Comparison of ENCODE assay signal across 8 cellular contexts in genomic region chrX:53421125-53421524, GRCh38. TPM values are rescaled to one million over a fixed set of nuclear protein-coding genes. Genes with fewer than 3 reads are reported as not detected.
DNase-seq lines count a peak whose midpoint lies in the region; ATAC-seq, FAIRE-seq and TF ChIP-seq lines count a peak whose summit lies in the region.

No MANE protein-coding gene starts in this region.

- peak overlapping the region; percentile 87 to 100 for H3K9ac ChIP-seq in K562 (ENCODE audit: insufficient read depth in 1 of 2, low read depth in 2 of 2, low read length in 2 of 2)

- CTCF ChIA-PET in K562 (lab: Yijun Ruan, JAX; ENCODE audit: low intra/inter-chr PET ratio): interaction anchor here (0.6 kb wide), 1 partner anchor 1740 kb away, joined by 3 read pairs; no protein-coding TSS in a partner anchor

- TF ChIP-seq RAD21 in K562 (CRISPR knock-in tag; conservative IDR thresholded peaks at IDR 0.05 in 1 of 2, IDR thresholded peaks at IDR 0.05 in 1 of 2): no peak

- no peak for TF ChIP-seq EP300 in K562 (IDR thresholded peaks at IDR 0.05; ENCODE audit: low read length)

- H3K4me1 Mint-ChIP-seq in HFFc6 (ENCODE audit: low read depth): peaks cover 32% of the 10 kb centered on the region

- H3K9me1 ChIP-seq in K562 (ENCODE audit: control insufficient read depth, insufficient read depth, low read length): no peaks in the 10 kb centered on the region

- peak overlapping the region; percentile 93 for H3K4me2 ChIP-seq in K562 (ENCODE audit: insufficient read depth, low read length)

- BruUV-seq in K562 (replicated peaks; lab: Mats Ljungman, UMichigan): no TSS peak

- no peak for ATAC-seq in K562

- H3K79me2 ChIP-seq in K562 (ENCODE audit: control insufficient read depth, insufficient read depth, low read length): peaks cover 61% of the 10 kb centered on the region

- no peaks in the 10 kb centered on the region for H3K9me3 Mint-ChIP-seq in HFFc6

- DNase-seq in AG09309 (ENCODE audit: low read depth): no peak
- DNase-seq in HFFc6: no peak
- DNase-seq in K562 (ENCODE audit: extremely low read depth in 1 of 4, low spot score in 3 of 4): peak in 1 of 4 experiments; percentile 13
- no peak for DNase-seq in MV-4-11 (lab: John Stamatoyannopoulos, UW)
- DNase-seq in NCI-H2107 (lab: John Stamatoyannopoulos, UW): no peak
- DNase-seq in cerebellum (ENCODE audit: low spot score): no peak
- no peak for DNase-seq in EL

- no peaks in the 10 kb centered on the region for H3K27me3 ChIP-seq in K562 (ENCODE audit: control insufficient read depth in 2 of 2, insufficient read depth in 2 of 2, low read length in 2 of 2)

- peaks cover 5% of the 10 kb centered on the region; the same call in 1 of the 2 replicates for H3K36me3 Mint-ChIP-seq in HFFc6 (ENCODE audit: low read depth)

- TF ChIP-seq CTCF in AG09309 (IDR thresholded peaks at IDR 0.05; ENCODE audit: control insufficient read depth, insufficient read depth, low read depth, low read length, missing control alignments) (no peak), HFFc6 (IDR thresholded peaks at IDR 0.05) (no peak), K562 (IDR thresholded peaks at IDR 0.05 in 2 of 3, conservative IDR thresholded peaks at IDR 0.05 in 1 of 3; ENCODE audit: insufficient read depth in 2 of 3, low read depth in 1 of 3, low read length in 3 of 3) (no peak)

- peaks cover 3% of the 10 kb centered on the region for H3K27me3 Mint-ChIP-seq in HFFc6 (ENCODE audit: insufficient read depth)

- H3K4me3 ChIP-seq in AG09309 (ENCODE audit: control insufficient read depth, low read depth, low read length) (peak overlapping the region; percentile 70), K562 (peak overlapping the region; percentile 90), mesodermal cell (ENCODE audit: extremely low read depth, insufficient read depth, low read length, poor library complexity, severe bottlenecking) (peak overlapping the region; percentile 58)

- H3K27ac Mint-ChIP-seq in HFFc6: peak overlapping the region; percentile 94

- no peaks in the 10 kb centered on the region for H3K9me3 ChIP-seq in K562 (replicated peaks; ENCODE audit: control insufficient read depth, insufficient read depth, low read depth, low read length)
- no peaks in the 10 kb centered on the region for H3K9me3 ChIP-seq in mesodermal cell (ENCODE audit: control insufficient read depth, low read length)

- FAIRE-seq in K562 (lab: Jason Lieb, UNC): peak; percentile 6

- H3K4me1 ChIP-seq in K562 (replicated peaks in 1 of 2; ENCODE audit: control insufficient read depth in 2 of 2, insufficient read depth in 2 of 2, low read length in 2 of 2) (peaks cover 4 to 9% of the 10 kb centered on the region in 2 experiments; a peak in 4 of 5 replicates), mesodermal cell (ENCODE audit: control insufficient read depth, insufficient read depth, low read length, poor library complexity, severe bottlenecking) (no peaks in the 10 kb centered on the region)

- TF ChIP-seq POLR2A in K562 (conservative IDR thresholded peaks at IDR 0.05): no peak

- peak overlapping the region; percentile 100 for H3K27ac ChIP-seq in K562 (ENCODE audit: extremely low read depth, low read depth, low read length)
- no peak overlapping the region for H3K27ac ChIP-seq in mesodermal cell (ENCODE audit: low read depth, low read length, severe bottlenecking)

- H4K20me1 ChIP-seq in K562 (replicated peaks; ENCODE audit: control insufficient read depth, insufficient read depth, low read length): peaks cover 19% of the 10 kb centered on the region

- intact Hi-C loops in K562 (cut with micrococcal nuclease): no loop called here

- no peak overlapping the region for H2AFZ ChIP-seq in K562 (ENCODE audit: low read depth, low read length)

- H3K36me3 ChIP-seq in K562 (ENCODE audit: control insufficient read depth, insufficient read depth, low read length): peaks cover 39% of the 10 kb centered on the region
- peaks cover 17% of the 10 kb centered on the region for H3K36me3 ChIP-seq in mesodermal cell (ENCODE audit: control insufficient read depth, insufficient read depth, low read length)

- H3K4me3 Mint-ChIP-seq in HFFc6: peak overlapping the region; percentile 91

- POLR2A ChIA-PET in K562 (lab: Yijun Ruan, JAX): interaction anchor here (2.2 to 4.1 kb wide), 3 partner anchors 8 to 84 kb away, joined by 9 to 37 read pairs (median 15); no protein-coding TSS in a partner anchor

- in situ Hi-C loops in K562 (cut with MboI): no loop called here

- 10% methylated on average over 2 of the region's 2 CpGs for WGBS in K562 (ENCODE audit: insufficient coverage, low coverage, missing lambda C conversion rate)
- WGBS in mesodermal cell (ENCODE audit: insufficient coverage in 2 of 2), 2 experiments: no CpG with 5 or more reads among the region's 2 CpGs

TF ChIP-seq in K562, 482 proteins besides CTCF, POLR2A, EP300 and RAD21 (continues in another document):
- no peak for TF ChIP-seq NFE2 (IDR thresholded peaks at IDR 0.05; ENCODE audit: low read depth)
- no peak for TF ChIP-seq ZNF77 (CRISPR knock-in tag; IDR thresholded peaks at IDR 0.05)

RNA-seq across cellular contexts. Expression of gene SMC1A, which starts 1.3 kb away (rescaled TPM):
- total RNA-seq in HFFc6 (2021; fragmentation: NEBNext Ultra II Directional; extraction: Animal tissue kit (Norgen Biotek cat#: 25700)): 10 to 100 TPM; 40.5 to 62.0 (median 58.4) TPM
- total RNA-seq in K562 (2011; cell fraction: chromatin; rRNA removed; ENCODE audit: low replicate concordance): 87.6 and 153 TPM in 2 replicates
- 39.2 and 54.7 TPM in 2 replicates for total RNA-seq in K562 (2011; cell fraction: nucleolus; rRNA removed)
- total RNA-seq in K562 (2011; cell fraction: nucleoplasm; rRNA removed): 73.0 and 90.5 TPM in 2 replicates
- total RNA-seq in K562 (2014; rRNA removed) (55.6 and 71.0 TPM in 2 replicates), K562 (2014; rRNA removed; fragmentation: Illumina TruSeq; extraction: Trizol) (72.9 and 93.0 TPM in 2 replicates), K562 (2015; rRNA removed; fragmentation: Illumina TruSeq; extraction: Trizol) (63.8 and 70.1 TPM in 2 replicates), K562 (2021) (110 and 126 TPM in 2 replicates), cerebellum (31.8 TPM)
- polyA plus RNA-seq in K562 (2011; rRNA removed) (61.3 and 71.2 TPM in 2 replicates), K562 (2014; fragmentation: Illumina TruSeq; extraction: Trizol) (125 and 126 TPM in 2 replicates), K562 (2014; fragmentation: Nextera tagmentation; extraction: Ambion mirVana) (10 to 100 TPM; 28.5 to 43.6 TPM), K562 (2014; rRNA removed) (80.6 and 82.8 TPM in 2 replicates)
- polyA plus RNA-seq in K562 (2011; cell fraction: cytosol; rRNA removed): 36.8 and 57.9 TPM in 2 replicates
- 70.3 and 89.4 TPM in 2 replicates for polyA plus RNA-seq in K562 (2011; cell fraction: nucleus; rRNA removed)
- polyA plus RNA-seq in K562 (2012): 72.7 and 94.5 TPM in 2 replicates
- polyA minus RNA-seq in K562 (2011; rRNA and poly(A)+ RNA removed): 149 and 164 TPM in 2 replicates
- 82.7 and 109 TPM in 2 replicates for polyA minus RNA-seq in K562 (2011; cell fraction: cytosol; rRNA and poly(A)+ RNA removed)
- polyA minus RNA-seq in K562 (2011; cell fraction: nucleus; rRNA and poly(A)+ RNA removed): 31.1 and 50.1 TPM in 2 replicates
- polyA plus RNA-seq in mesodermal cell (2013, experiment 1 of 2): 63.2 TPM
- 65.3 TPM for polyA plus RNA-seq in mesodermal cell (2013, experiment 2 of 2)

RNA-seq across cellular contexts. Expression of gene RIBC1, which starts 1.5 kb away (rescaled TPM):
- under 1 TPM; 0.21 to 0.43 (median 0.36) TPM for total RNA-seq in HFFc6 (2021; fragmentation: NEBNext Ultra II Directional; extraction: Animal tissue kit (Norgen Biotek cat#: 25700))
- 0.35 and 0.74 TPM in 2 replicates for total RNA-seq in K562 (2011; cell fraction: chromatin; rRNA removed; ENCODE audit: low replicate concordance)
- total RNA-seq in K562 (2011; cell fraction: nucleolus; rRNA removed): not detected in 2 replicates
- 0.51 and 0.99 TPM in 2 replicates for total RNA-seq in K562 (2011; cell fraction: nucleoplasm; rRNA removed)
- 0.18 and 0.61 TPM in 2 replicates for total RNA-seq in K562 (2014; rRNA removed)
- total RNA-seq in K562 (2014; rRNA removed; fragmentation: Illumina TruSeq; extraction: Trizol): 0.32 and 0.44 TPM in 2 replicates
- 0.38 and 0.47 TPM in 2 replicates for total RNA-seq in K562 (2015; rRNA removed; fragmentation: Illumina TruSeq; extraction: Trizol)
- total RNA-seq in K562 (2021): 0.20 and 0.51 TPM in 2 replicates
- 0.15 and 0.17 TPM in 2 replicates for polyA plus RNA-seq in K562 (2011; rRNA removed)
- 0.15 and 0.22 TPM in 2 replicates for polyA plus RNA-seq in K562 (2011; cell fraction: cytosol; rRNA removed)
- polyA plus RNA-seq in K562 (2011; cell fraction: nucleus; rRNA removed): 0.51 and 1.2 TPM in 2 replicates
- polyA plus RNA-seq in K562 (2012): 0.65 and 0.73 TPM in 2 replicates
- 0.48 and 0.50 TPM in 2 replicates for polyA plus RNA-seq in K562 (2014; fragmentation: Illumina TruSeq; extraction: Trizol)
- polyA plus RNA-seq in K562 (2014; fragmentation: Nextera tagmentation; extraction: Ambion mirVana): under 1 TPM; 0.07 to 0.49 TPM
- polyA plus RNA-seq in K562 (2014; rRNA removed): 0.23 and 0.51 TPM in 2 replicates
- 0.21 and 0.35 TPM in 2 replicates for polyA minus RNA-seq in K562 (2011; rRNA and poly(A)+ RNA removed)
- not detected in 2 replicates for polyA minus RNA-seq in K562 (2011; cell fraction: cytosol; rRNA and poly(A)+ RNA removed)
- 0.22 TPM in 1 of 2 replicates, not detected in the other for polyA minus RNA-seq in K562 (2011; cell fraction: nucleus; rRNA and poly(A)+ RNA removed)
- polyA plus RNA-seq in mesodermal cell (2013, experiment 1 of 2): 1.4 TPM
- polyA plus RNA-seq in mesodermal cell (2013, experiment 2 of 2): 1.6 TPM
- 1.7 TPM for total RNA-seq in cerebellum

RNA-seq across cellular contexts. Expression of gene HSD17B10, which starts 13.0 kb away (rescaled TPM):
- 10 to 100 TPM; 78.0 to 94.9 (median 79.0) TPM for total RNA-seq in HFFc6 (2021; fragmentation: NEBNext Ultra II Directional; extraction: Animal tissue kit (Norgen Biotek cat#: 25700))
- 12.0 and 30.8 TPM in 2 replicates for total RNA-seq in K562 (2011; cell fraction: chromatin; rRNA removed; ENCODE audit: low replicate concordance)
- 46.3 and 49.7 TPM in 2 replicates for total RNA-seq in K562 (2011; cell fraction: nucleolus; rRNA removed)
- total RNA-seq in K562 (2011; cell fraction: nucleoplasm; rRNA removed): 35.0 and 39.5 TPM in 2 replicates
- total RNA-seq in K562 (2014; rRNA removed) (197 and 227 TPM in 2 replicates), K562 (2014; rRNA removed; fragmentation: Illumina TruSeq; extraction: Trizol) (105 and 146 TPM in 2 replicates), K562 (2015; rRNA removed; fragmentation: Illumina TruSeq; extraction: Trizol) (169 and 171 TPM in 2 replicates), K562 (2021) (202 and 205 TPM in 2 replicates), cerebellum (21.6 TPM)
- polyA plus RNA-seq in K562 (2011; rRNA removed) (187 and 209 TPM in 2 replicates), K562 (2014; fragmentation: Illumina TruSeq; extraction: Trizol) (221 and 258 TPM in 2 replicates), K562 (2014; fragmentation: Nextera tagmentation; extraction: Ambion mirVana) (10 to 100 TPM; 45.3 to 67.9 TPM), K562 (2014; rRNA removed) (186 and 219 TPM in 2 replicates)
- 264 and 402 TPM in 2 replicates for polyA plus RNA-seq in K562 (2011; cell fraction: cytosol; rRNA removed)
- 82.9 and 102 TPM in 2 replicates for polyA plus RNA-seq in K562 (2011; cell fraction: nucleus; rRNA removed)
- polyA plus RNA-seq in K562 (2012): 157 and 231 TPM in 2 replicates
- polyA minus RNA-seq in K562 (2011; rRNA and poly(A)+ RNA removed): 128 and 192 TPM in 2 replicates
- 66.0 and 75.1 TPM in 2 replicates for polyA minus RNA-seq in K562 (2011; cell fraction: cytosol; rRNA and poly(A)+ RNA removed)
- polyA minus RNA-seq in K562 (2011; cell fraction: nucleus; rRNA and poly(A)+ RNA removed): 12.8 and 15.1 TPM in 2 replicates
- 83.5 TPM for polyA plus RNA-seq in mesodermal cell (2013, experiment 1 of 2)
- polyA plus RNA-seq in mesodermal cell (2013, experiment 2 of 2): 70.4 TPM
